Comparison of ENCODE assay signal across 1 cellular context in genomic region chr2:74003494-74004211, GRCh38.
TF ChIP-seq lines count a peak whose summit lies in the region.

No MANE protein-coding gene starts in this region.

TF ChIP-seq in K562, 482 proteins besides CTCF, POLR2A, EP300 and RAD21 (continued from another document and continues in another):
- TF ChIP-seq PBX2 (CRISPR knock-in tag; IDR thresholded peaks at IDR 0.05; ENCODE audit: low read depth) (no peak), PBX2 (tag; conservative IDR thresholded peaks at IDR 0.05; ENCODE audit: low read depth) (0 out of 2 replicates have a peak, but pooled peaks have one; percentile 6), STAT5B (CRISPR knock-in tag; IDR thresholded peaks at IDR 0.05) (no peak), MYC (IDR thresholded peaks at IDR 0.05; ENCODE audit: low read depth, low read length) (peak; percentile 7), MYC (CRISPR knock-in tag; IDR thresholded peaks at IDR 0.05; ENCODE audit: borderline replicate concordance, low read depth) (no peak), SAFB2 (IDR thresholded peaks at IDR 0.05; ENCODE audit: borderline replicate concordance, low read depth, low read length, severe bottlenecking) (no peak), ELK1 (CRISPR knock-in tag; IDR thresholded peaks at IDR 0.05) (no peak), TAF15 (IDR thresholded peaks at IDR 0.05; ENCODE audit: low read depth, low read length) (no peak), CHCHD3 (CRISPR knock-in tag; IDR thresholded peaks at IDR 0.05) (no peak), CLOCK (CRISPR knock-in tag; IDR thresholded peaks at IDR 0.05; ENCODE audit: borderline replicate concordance) (no peak), YY1 (IDR thresholded peaks at IDR 0.05; ENCODE audit: borderline replicate concordance in 1 of 3, control insufficient read depth in 1 of 3, extremely low read depth in 1 of 3, insufficient read depth in 3 of 3, insufficient read length in 1 of 3, insufficient replicate concordance in 2 of 3, low read depth in 1 of 3, low read length in 2 of 3) (no peak), FOXK1 (CRISPR knock-in tag; IDR thresholded peaks at IDR 0.05; ENCODE audit: borderline replicate concordance) (no peak), PHF21A (IDR thresholded peaks at IDR 0.05; ENCODE audit: borderline replicate concordance, low read depth) (no peak), CREB3L1 (IDR thresholded peaks at IDR 0.05; ENCODE audit: borderline replicate concordance, low read depth) (no peak), NCOA4 (IDR thresholded peaks at IDR 0.05; ENCODE audit: partially characterized antibody) (no peak), ZNF407 (IDR thresholded peaks at IDR 0.05; ENCODE audit: low read depth) (no peak), ATF1 (CRISPR knock-in tag; IDR thresholded peaks at IDR 0.05) (no peak), ATF1 (tag; IDR thresholded peaks at IDR 0.05) (no peak), MAX (CRISPR knock-in tag; IDR thresholded peaks at IDR 0.05) (no peak), GTF2F1 (IDR thresholded peaks at IDR 0.05; ENCODE audit: low read depth, low read length) (no peak), KDM5B (IDR thresholded peaks at IDR 0.05; ENCODE audit: insufficient replicate concordance, low read depth, low read length) (no peak), SRSF7 (optimal IDR thresholded peaks at IDR 0.05; ENCODE audit: low read depth, low read length) (no peak), PHB (CRISPR knock-in tag; IDR thresholded peaks at IDR 0.05) (no peak), U2AF1 (optimal IDR thresholded peaks at IDR 0.05; ENCODE audit: low read depth, low read length) (no peak), ZSCAN29 (IDR thresholded peaks at IDR 0.05) (no peak), ZNF518B (CRISPR knock-in tag; IDR thresholded peaks at IDR 0.05) (no peak), SETDB1 (IDR thresholded peaks at IDR 0.05; ENCODE audit: low read length) (no peak), SAFB (IDR thresholded peaks at IDR 0.05; ENCODE audit: borderline replicate concordance, low read depth, low read length) (no peak), TRIM24 (IDR thresholded peaks at IDR 0.05) (no peak), ZBTB9 (CRISPR knock-in tag; IDR thresholded peaks at IDR 0.05) (no peak), FIP1L1 (IDR thresholded peaks at IDR 0.05; ENCODE audit: low read depth, low read length, poor library complexity, severe bottlenecking) (no peak)
